Comparison of ENCODE assay signal across 1 cellular context in the genomic region with DNA sequence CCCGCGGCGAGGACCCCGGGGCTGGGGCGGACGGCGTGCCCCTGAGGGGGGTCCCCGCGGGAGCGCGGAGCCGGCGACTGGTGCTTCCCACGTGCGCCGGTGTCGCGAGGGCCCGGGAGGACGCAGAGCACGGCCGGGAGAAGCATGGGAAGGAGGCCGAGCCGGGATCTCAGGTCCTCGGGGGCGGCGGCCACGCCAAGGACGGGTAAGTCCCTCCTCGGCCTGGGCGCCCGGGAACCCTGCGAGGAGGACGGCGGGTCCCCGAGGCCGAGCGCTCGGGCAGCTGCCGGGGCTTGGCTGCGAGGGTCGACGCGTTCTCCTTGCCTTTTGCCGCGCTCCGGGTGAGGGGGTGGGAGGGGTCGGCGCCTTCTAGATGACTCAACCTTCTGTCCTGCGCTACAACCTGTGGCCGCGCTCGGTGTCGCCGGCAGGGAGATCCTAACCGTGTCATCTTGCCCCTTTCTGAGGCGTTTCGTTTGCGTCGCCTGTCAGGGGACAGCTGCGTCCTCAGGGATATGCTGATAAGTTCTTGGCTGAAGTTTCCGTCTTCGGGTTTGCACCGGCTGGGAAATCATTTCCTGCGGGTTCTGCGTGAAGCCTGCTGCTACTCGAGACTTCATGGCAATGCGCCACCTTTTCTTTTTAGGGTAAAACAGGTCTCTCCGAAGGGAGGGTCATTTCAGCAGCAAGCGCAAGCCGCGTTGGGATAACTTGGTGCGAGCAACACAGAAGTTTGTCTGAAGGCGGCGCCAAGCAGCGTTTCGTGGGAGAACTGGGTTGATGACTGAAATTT.
TF ChIP-seq lines count a peak whose summit lies in the region.

No MANE protein-coding gene starts in this region.

TF ChIP-seq in K562, 482 proteins besides CTCF, POLR2A, EP300 and RAD21 (continued from another document and continues in another):
- TF ChIP-seq CBFA2T2 (conservative IDR thresholded peaks at IDR 0.05) (no peak; the same call in 1 of the 2 replicates), CC2D1A (IDR thresholded peaks at IDR 0.05) (peak; percentile 30; the same call in 1 of the 2 replicates), SMAD4 (CRISPR knock-in tag; conservative IDR thresholded peaks at IDR 0.05) (peak; percentile 21; the same call in 1 of the 2 replicates), RBM14 (IDR thresholded peaks at IDR 0.05; ENCODE audit: borderline replicate concordance, insufficient read depth, low read depth, low read length) (0 out of 2 replicates have a peak, but pooled peaks have one; percentile 32), IRF2 (CRISPR knock-in tag; IDR thresholded peaks at IDR 0.05) (0 out of 2 replicates have a peak, but pooled peaks have one; percentile 76), NFE2 (IDR thresholded peaks at IDR 0.05; ENCODE audit: low read depth) (no peak; the same call in 1 of the 2 replicates), PPARD (CRISPR knock-in tag; IDR thresholded peaks at IDR 0.05) (no peak), ELF2 (CRISPR knock-in tag; IDR thresholded peaks at IDR 0.05) (peak; percentile 11; the same call in 1 of the 2 replicates), BACH1 (tag; IDR thresholded peaks at IDR 0.05) (no peak), HNRNPLL (IDR thresholded peaks at IDR 0.05; ENCODE audit: low read depth, low read length, poor library complexity, severe bottlenecking) (peak; percentile 85), NFXL1 (CRISPR knock-in tag; IDR thresholded peaks at IDR 0.05) (no peak), SIRT6 (IDR thresholded peaks at IDR 0.05; ENCODE audit: low read depth, low read length) (no peak), ZNF785 (CRISPR knock-in tag; IDR thresholded peaks at IDR 0.05) (no peak), ZBTB8A (IDR thresholded peaks at IDR 0.05; ENCODE audit: partially characterized antibody) (no peak), YY1 (IDR thresholded peaks at IDR 0.05; ENCODE audit: borderline replicate concordance in 1 of 3, control insufficient read depth in 1 of 3, extremely low read depth in 1 of 3, insufficient read depth in 3 of 3, insufficient read length in 1 of 3, insufficient replicate concordance in 2 of 3, low read depth in 1 of 3, low read length in 2 of 3) (peak in 2 of 3 experiments; percentile 7 to 11), ILK (tag; IDR thresholded peaks at IDR 0.05; ENCODE audit: borderline replicate concordance, low read depth) (no peak), ZNF224 (CRISPR knock-in tag; IDR thresholded peaks at IDR 0.05) (no peak), FOXJ2 (tag; IDR thresholded peaks at IDR 0.05) (no peak), JUND (IDR thresholded peaks at IDR 0.05; ENCODE audit: borderline replicate concordance, low read depth, low read length) (0 out of 2 replicates have a peak, but pooled peaks have one; percentile 51), JUND (tag; IDR thresholded peaks at IDR 0.05; ENCODE audit: borderline replicate concordance, low read depth, low read length) (peak; percentile 14; the same call in 1 of the 3 replicates), KLF1 (tag; IDR thresholded peaks at IDR 0.05) (peak; percentile 50), ARID2 (IDR thresholded peaks at IDR 0.05) (no peak), TRIM24 (IDR thresholded peaks at IDR 0.05) (no peak), STAT5B (CRISPR knock-in tag; IDR thresholded peaks at IDR 0.05) (no peak)
- TF ChIP-seq, protein P1, sequence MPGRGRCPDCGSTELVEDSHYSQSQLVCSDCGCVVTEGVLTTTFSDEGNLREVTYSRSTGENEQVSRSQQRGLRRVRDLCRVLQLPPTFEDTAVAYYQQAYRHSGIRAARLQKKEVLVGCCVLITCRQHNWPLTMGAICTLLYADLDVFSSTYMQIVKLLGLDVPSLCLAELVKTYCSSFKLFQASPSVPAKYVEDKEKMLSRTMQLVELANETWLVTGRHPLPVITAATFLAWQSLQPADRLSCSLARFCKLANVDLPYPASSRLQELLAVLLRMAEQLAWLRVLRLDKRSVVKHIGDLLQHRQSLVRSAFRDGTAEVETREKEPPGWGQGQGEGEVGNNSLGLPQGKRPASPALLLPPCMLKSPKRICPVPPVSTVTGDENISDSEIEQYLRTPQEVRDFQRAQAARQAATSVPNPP (IDR thresholded peaks at IDR 0.05; ENCODE audit: borderline replicate concordance, insufficient read depth, insufficient read length) = no peak
- TF ChIP-seq, protein P2, sequence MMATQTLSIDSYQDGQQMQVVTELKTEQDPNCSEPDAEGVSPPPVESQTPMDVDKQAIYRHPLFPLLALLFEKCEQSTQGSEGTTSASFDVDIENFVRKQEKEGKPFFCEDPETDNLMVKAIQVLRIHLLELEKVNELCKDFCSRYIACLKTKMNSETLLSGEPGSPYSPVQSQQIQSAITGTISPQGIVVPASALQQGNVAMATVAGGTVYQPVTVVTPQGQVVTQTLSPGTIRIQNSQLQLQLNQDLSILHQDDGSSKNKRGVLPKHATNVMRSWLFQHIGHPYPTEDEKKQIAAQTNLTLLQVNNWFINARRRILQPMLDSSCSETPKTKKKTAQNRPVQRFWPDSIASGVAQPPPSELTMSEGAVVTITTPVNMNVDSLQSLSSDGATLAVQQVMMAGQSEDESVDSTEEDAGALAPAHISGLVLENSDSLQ (IDR thresholded peaks at IDR 0.05) = peak; percentile 76
- TF ChIP-seq, protein P3, sequence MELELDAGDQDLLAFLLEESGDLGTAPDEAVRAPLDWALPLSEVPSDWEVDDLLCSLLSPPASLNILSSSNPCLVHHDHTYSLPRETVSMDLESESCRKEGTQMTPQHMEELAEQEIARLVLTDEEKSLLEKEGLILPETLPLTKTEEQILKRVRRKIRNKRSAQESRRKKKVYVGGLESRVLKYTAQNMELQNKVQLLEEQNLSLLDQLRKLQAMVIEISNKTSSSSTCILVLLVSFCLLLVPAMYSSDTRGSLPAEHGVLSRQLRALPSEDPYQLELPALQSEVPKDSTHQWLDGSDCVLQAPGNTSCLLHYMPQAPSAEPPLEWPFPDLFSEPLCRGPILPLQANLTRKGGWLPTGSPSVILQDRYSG (tag; conservative IDR thresholded peaks at IDR 0.05; ENCODE audit: low read depth) = no peak
- TF ChIP-seq, protein P4, sequence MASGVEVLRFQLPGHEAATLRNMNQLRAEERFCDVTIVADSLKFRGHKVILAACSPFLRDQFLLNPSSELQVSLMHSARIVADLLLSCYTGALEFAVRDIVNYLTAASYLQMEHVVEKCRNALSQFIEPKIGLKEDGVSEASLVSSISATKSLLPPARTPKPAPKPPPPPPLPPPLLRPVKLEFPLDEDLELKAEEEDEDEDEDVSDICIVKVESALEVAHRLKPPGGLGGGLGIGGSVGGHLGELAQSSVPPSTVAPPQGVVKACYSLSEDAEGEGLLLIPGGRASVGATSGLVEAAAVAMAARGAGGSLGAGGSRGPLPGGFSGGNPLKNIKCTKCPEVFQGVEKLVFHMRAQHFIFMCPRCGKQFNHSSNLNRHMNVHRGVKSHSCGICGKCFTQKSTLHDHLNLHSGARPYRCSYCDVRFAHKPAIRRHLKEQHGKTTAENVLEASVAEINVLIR (CRISPR knock-in tag; IDR thresholded peaks at IDR 0.05) = no peak
- TF ChIP-seq, protein P5, sequence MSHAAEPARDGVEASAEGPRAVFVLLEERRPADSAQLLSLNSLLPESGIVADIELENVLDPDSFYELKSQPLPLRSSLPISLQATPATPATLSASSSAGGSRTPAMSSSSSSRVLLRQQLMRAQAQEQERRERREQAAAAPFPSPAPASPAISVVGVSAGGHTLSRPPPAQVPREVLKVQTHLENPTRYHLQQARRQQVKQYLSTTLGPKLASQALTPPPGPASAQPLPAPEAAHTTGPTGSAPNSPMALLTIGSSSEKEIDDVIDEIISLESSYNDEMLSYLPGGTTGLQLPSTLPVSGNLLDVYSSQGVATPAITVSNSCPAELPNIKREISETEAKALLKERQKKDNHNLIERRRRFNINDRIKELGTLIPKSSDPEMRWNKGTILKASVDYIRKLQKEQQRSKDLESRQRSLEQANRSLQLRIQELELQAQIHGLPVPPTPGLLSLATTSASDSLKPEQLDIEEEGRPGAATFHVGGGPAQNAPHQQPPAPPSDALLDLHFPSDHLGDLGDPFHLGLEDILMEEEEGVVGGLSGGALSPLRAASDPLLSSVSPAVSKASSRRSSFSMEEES (CRISPR knock-in tag; IDR thresholded peaks at IDR 0.05) = no peak
- TF ChIP-seq, protein P6, sequence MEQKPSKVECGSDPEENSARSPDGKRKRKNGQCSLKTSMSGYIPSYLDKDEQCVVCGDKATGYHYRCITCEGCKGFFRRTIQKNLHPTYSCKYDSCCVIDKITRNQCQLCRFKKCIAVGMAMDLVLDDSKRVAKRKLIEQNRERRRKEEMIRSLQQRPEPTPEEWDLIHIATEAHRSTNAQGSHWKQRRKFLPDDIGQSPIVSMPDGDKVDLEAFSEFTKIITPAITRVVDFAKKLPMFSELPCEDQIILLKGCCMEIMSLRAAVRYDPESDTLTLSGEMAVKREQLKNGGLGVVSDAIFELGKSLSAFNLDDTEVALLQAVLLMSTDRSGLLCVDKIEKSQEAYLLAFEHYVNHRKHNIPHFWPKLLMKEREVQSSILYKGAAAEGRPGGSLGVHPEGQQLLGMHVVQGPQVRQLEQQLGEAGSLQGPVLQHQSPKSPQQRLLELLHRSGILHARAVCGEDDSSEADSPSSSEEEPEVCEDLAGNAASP (IDR thresholded peaks at IDR 0.05) = no peak
- TF ChIP-seq, protein P7, sequence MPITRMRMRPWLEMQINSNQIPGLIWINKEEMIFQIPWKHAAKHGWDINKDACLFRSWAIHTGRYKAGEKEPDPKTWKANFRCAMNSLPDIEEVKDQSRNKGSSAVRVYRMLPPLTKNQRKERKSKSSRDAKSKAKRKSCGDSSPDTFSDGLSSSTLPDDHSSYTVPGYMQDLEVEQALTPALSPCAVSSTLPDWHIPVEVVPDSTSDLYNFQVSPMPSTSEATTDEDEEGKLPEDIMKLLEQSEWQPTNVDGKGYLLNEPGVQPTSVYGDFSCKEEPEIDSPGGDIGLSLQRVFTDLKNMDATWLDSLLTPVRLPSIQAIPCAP (CRISPR knock-in tag; IDR thresholded peaks at IDR 0.05; ENCODE audit: borderline replicate concordance) = no peak
- TF ChIP-seq, protein P8, sequence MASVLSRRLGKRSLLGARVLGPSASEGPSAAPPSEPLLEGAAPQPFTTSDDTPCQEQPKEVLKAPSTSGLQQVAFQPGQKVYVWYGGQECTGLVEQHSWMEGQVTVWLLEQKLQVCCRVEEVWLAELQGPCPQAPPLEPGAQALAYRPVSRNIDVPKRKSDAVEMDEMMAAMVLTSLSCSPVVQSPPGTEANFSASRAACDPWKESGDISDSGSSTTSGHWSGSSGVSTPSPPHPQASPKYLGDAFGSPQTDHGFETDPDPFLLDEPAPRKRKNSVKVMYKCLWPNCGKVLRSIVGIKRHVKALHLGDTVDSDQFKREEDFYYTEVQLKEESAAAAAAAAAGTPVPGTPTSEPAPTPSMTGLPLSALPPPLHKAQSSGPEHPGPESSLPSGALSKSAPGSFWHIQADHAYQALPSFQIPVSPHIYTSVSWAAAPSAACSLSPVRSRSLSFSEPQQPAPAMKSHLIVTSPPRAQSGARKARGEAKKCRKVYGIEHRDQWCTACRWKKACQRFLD (CRISPR knock-in tag; IDR thresholded peaks at IDR 0.05) = peak; percentile 7; the same call in 1 of the 2 replicates
- TF ChIP-seq, protein P9, sequence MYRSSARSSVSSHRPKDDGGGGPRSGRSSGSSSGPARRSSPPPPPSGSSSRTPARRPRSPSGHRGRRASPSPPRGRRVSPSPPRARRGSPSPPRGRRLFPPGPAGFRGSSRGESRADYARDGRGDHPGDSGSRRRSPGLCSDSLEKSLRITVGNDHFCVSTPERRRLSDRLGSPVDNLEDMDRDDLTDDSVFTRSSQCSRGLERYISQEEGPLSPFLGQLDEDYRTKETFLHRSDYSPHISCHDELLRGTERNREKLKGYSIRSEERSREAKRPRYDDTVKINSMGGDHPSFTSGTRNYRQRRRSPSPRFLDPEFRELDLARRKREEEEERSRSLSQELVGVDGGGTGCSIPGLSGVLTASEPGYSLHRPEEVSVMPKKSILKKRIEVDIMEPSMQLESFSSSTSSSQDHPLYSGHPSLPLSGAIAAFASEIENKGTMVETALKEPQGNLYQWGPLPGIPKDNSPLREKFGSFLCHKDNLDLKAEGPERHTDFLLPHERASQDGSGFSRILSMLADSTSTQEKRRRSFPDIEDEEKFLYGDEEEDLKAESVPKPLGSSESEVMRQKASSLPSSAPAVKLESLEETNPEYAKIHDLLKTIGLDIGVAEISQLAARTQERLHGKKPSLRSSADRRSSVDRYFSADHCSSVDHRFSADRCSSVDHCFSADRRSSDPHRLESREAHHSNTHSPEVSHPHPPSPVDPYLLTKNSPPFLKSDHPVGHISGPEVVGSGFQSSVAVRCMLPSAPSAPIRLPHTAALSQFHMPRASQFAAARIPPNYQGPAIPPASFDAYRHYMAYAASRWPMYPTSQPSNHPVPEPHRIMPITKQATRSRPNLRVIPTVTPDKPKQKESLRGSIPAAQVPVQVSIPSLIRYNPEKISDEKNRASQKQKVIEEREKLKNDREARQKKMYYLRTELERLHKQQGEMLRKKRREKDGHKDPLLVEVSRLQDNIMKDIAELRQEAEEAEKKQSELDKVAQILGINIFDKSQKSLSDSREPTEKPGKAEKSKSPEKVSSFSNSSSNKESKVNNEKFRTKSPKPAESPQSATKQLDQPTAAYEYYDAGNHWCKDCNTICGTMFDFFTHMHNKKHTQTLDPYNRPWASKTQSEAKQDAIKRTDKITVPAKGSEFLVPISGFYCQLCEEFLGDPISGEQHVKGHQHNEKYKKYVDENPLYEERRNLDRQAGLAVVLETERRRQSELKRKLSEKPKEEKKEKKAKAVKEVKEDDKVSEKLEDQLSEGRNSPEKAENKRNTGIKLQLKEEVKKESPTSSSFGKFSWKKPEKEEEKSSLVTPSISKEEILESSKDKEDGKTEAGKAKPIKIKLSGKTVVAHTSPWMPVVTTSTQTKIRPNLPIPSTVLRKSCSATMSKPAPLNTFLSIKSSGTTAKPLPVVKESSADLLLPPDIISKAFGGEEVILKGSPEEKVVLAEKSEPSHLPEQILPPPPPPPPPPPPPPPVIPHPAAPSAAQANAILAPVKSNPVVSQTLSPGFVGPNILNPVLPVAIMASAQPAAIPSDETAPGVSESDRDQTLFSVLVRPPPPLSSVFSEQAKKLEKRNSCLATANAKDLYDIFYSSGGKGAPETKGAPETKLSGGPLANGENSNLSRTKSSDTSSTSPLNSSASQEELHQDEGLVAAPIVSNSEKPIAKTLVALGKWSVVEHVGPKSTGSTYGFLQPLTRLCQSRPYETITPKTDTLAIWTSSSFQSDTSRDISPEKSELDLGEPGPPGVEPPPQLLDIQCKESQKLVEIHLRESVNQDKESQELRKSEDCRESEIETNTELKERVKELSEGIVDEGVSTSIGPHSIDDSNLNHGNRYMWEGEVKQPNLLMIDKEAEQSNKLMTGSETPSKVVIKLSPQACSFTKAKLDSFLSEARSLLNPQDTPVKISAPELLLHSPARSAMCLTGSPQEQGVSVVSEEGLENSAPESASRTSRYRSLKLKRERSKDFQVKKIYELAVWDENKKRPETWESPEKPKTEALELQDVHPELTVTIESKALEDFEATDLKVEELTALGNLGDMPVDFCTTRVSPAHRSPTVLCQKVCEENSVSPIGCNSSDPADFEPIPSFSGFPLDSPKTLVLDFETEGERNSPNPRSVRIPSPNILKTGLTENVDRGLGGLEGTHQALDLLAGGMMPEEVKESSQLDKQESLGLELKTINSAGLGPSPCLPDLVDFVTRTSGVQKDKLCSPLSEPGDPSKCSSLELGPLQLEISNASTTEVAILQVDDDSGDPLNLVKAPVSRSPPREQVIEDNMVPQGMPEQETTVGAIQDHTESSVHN (IDR thresholded peaks at IDR 0.05; ENCODE audit: borderline replicate concordance in 1 of 2, low read depth in 1 of 2) = 0 out of 4 replicates have a peak, but pooled peaks of 1 of the 2 experiments have one; percentile 43
